In the genomic region with DNA sequence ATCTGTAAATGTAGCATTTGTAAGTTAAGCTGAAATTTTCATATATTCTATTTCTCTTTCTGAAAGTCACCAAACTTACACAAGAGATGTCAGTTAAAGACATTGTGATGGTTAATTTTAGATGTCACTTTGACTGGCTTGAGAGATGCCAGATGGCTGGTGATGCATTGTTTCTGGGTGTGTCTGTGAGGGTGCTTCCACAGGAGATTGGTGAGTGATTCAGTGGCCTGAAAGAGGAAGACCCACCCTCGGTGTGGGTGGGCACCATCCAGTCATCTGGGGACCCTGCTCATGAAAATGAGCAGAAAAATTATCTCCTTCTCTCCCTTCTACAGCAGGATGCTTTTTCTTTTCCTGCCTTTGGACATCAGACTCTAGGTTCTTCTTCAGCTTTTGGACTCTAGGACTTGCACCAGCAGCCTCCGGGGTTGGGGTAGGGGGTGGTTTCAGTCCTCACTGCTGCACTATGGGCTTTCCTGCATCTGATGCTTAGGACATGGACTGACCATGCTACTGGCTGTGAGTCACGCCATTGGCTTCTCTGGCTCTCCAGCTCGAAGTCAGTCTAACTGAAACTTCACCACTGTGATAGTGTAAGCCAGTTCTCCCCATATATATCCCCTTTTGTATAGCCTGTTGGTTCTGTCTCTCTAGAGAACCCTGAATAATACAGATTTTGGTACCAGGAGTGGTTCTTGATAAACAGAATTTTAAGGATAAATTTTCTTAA, we compare ENCODE assay signal across 11 cellular contexts. TPM values are rescaled to one million over a fixed set of nuclear protein-coding genes. Genes with fewer than 3 reads are reported as not detected.
DNase-seq lines count a peak whose midpoint lies in the region; ATAC-seq, FAIRE-seq and TF ChIP-seq lines count a peak whose summit lies in the region.
"Had no signal": no experiment of that assay in that cellular context is flagged by ENCODE, and none has a peak within 500 bp of the region (broad histone marks: within the 10 kb centered on the region; RNA-seq: fewer than 3 reads in every experiment).

No MANE protein-coding gene starts in this region.

- TF ChIP-seq EP300 in HepG2 (IDR thresholded peaks at IDR 0.05; ENCODE audit: low read depth in 2 of 2, low read length in 2 of 2) (no peak), HepG2 (CRISPR knock-in tag; IDR thresholded peaks at IDR 0.05; ENCODE audit: borderline replicate concordance) (no peak), SK-N-SH (IDR thresholded peaks at IDR 0.05; ENCODE audit: borderline replicate concordance in 1 of 2, low read depth in 1 of 2, low read length in 1 of 2) (peak in 1 of 2 experiments; percentile 5; a peak in 1 of 4 replicates)

- no peaks in the 10 kb centered on the region for H4K20me1 ChIP-seq in HepG2 (ENCODE audit: insufficient read depth, low read length)
- H4K20me1 ChIP-seq in SK-N-SH (ENCODE audit: insufficient read depth): no peaks in the 10 kb centered on the region

- no peak for TF ChIP-seq CTCF in HepG2 (CRISPR knock-in tag; IDR thresholded peaks at IDR 0.05)
- TF ChIP-seq CTCF in right lobe of liver (IDR thresholded peaks at IDR 0.05): no peak
- no peak for TF ChIP-seq CTCF in SK-N-SH (IDR thresholded peaks at IDR 0.05)
- TF ChIP-seq CTCF in vagina (IDR thresholded peaks at IDR 0.05): no peak

- H3K36me3 ChIP-seq in HepG2 (replicated peaks in 1 of 2; ENCODE audit: control insufficient read depth in 1 of 2, insufficient read depth in 2 of 2, low read length in 2 of 2): no peaks in the 10 kb centered on the region
- no peaks in the 10 kb centered on the region for H3K36me3 ChIP-seq in right lobe of liver
- H3K36me3 ChIP-seq in SK-N-SH (replicated peaks in 1 of 2; ENCODE audit: control insufficient read depth in 1 of 2, insufficient read depth in 2 of 2, low read length in 1 of 2): no peaks in the 10 kb centered on the region
- H3K36me3 ChIP-seq in vagina: no peaks in the 10 kb centered on the region

- CTCF ChIA-PET in HepG2 (lab: Yijun Ruan, JAX; ENCODE audit: low intra/inter-chr PET ratio, low total read pairs) (interaction anchor here (2.8 kb wide), 1 partner anchor 149 kb away, joined by 21 read pairs; no protein-coding TSS in a partner anchor), SK-N-SH (lab: Yijun Ruan, JAX) (interaction anchor here (0.6 kb wide), 1 partner anchor 97 kb away, joined by 3 read pairs; no protein-coding TSS in a partner anchor)

- whole genome bisulfite sequencing in HepG2 (ENCODE audit: low lambda C conversion rate): 8% methylated on average over 3 of the region's 4 CpGs
- 67% methylated on average over 4 of the region's 4 CpGs for WGBS in right lobe of liver (ENCODE audit: insufficient coverage, low coverage, low lambda C conversion rate, missing lambda C conversion rate)
- WGBS in SK-N-SH (ENCODE audit: low lambda C conversion rate): 9% methylated on average over 4 of the region's 4 CpGs

- BruUV-seq in HepG2 (replicated peaks; lab: Mats Ljungman, UMichigan): no TSS peak

- H3K27me3 ChIP-seq in HepG2 (ENCODE audit: control insufficient read depth in 1 of 2, insufficient read depth in 2 of 2, low read length in 2 of 2) (no peaks in the 10 kb centered on the region; a peak in 1 of 5 replicates), right lobe of liver (no peaks in the 10 kb centered on the region), SK-N-SH (ENCODE audit: insufficient read depth) (no peaks in the 10 kb centered on the region), vagina (no peaks in the 10 kb centered on the region)

- POLR2A ChIA-PET in HepG2 (lab: Yijun Ruan, JAX): no interaction called here
- POLR2A ChIA-PET in SK-N-SH (lab: Yijun Ruan, JAX): no interaction called here

- no peak for FAIRE-seq in HepG2 (lab: Jason Lieb, UNC)

- H3K9me3 ChIP-seq in HepG2 (ENCODE audit: low read length) (no peaks in the 10 kb centered on the region), right lobe of liver (no peaks in the 10 kb centered on the region), SK-N-SH (no peaks in the 10 kb centered on the region), vagina (no peaks in the 10 kb centered on the region)

- intact Hi-C loops in HepG2 (cut with micrococcal nuclease; ENCODE audit: unreplicated experiment) (loop anchor here (10.0 kb wide), 1 partner anchor 359 kb away; no protein-coding TSS in a partner anchor), right lobe of liver (cut with DNase I) (loop anchor here (10.0 kb wide), 1 partner anchor 149 kb away; the partner anchor contains the start of gene ART4 (in 2 of the 2)), vagina (cut with DNase I) (no loop called here)

- H3K4me1 ChIP-seq in HepG2 (ENCODE audit: insufficient read depth, low read length) (no peaks in the 10 kb centered on the region), right lobe of liver (no peaks in the 10 kb centered on the region), SK-N-SH (ENCODE audit: control insufficient read depth in 1 of 2, insufficient read depth in 2 of 2, low read depth in 1 of 2, low read length in 1 of 2) (peaks cover 0 to 11% of the 10 kb centered on the region in 2 experiments), vagina (peaks cover 11% of the 10 kb centered on the region)

- H3K9me2 ChIP-seq in SK-N-SH: no peaks in the 10 kb centered on the region

- in situ Hi-C loops in HepG2 (cut with HindIII; ENCODE audit: extremely low pct_ligation_motif_present, low pct_unique_long_range_greater_than_20kb): no loop called here

- H2AFZ ChIP-seq in HepG2 (ENCODE audit: low read length) (no peak overlapping the region), SK-N-SH (ENCODE audit: low read depth) (peak overlapping the region; percentile 76; the same call in 1 of the 2 replicates)

- H3K4me2 ChIP-seq in HepG2 (ENCODE audit: low read depth, low read length) (no peak overlapping the region), SK-N-SH (peak overlapping the region; percentile 26)

- TF ChIP-seq RAD21 in HepG2 (CRISPR knock-in tag; IDR thresholded peaks at IDR 0.05) (no peak), SK-N-SH (IDR thresholded peaks at IDR 0.05; ENCODE audit: low read length) (no peak)

- ATAC-seq in HepG2 (peak; percentile 36; the same call in 1 of the 3 replicates), right lobe of liver (no peak)

- DNase-seq in HepG2 (ENCODE audit: low spot score) (no peak), right lobe of liver (no peak), SK-N-SH (no peak), glomerular visceral epithelial cell (ENCODE audit: extremely low spot score) (peak; percentile 5), vagina (ENCODE audit: extremely low spot score in 2 of 2) (no peak), NCI-H774 (lab: John Stamatoyannopoulos, UW) (no peak), substantia nigra (lab: John Stamatoyannopoulos, UW) (no peak), NCI-H2196 (lab: John Stamatoyannopoulos, UW; ENCODE audit: unreplicated experiment) (no peak)

- no peak overlapping the region for H3K27ac ChIP-seq in HepG2 (ENCODE audit: extremely low read length, insufficient read depth, low read length)
- no peak overlapping the region for H3K27ac ChIP-seq in right lobe of liver
- peak overlapping the region; percentile 55 to 57; a peak in 3 of 4 replicates for H3K27ac ChIP-seq in SK-N-SH (ENCODE audit: low read depth in 2 of 2, low read length in 1 of 2)
- peak overlapping the region; percentile 3 for H3K27ac ChIP-seq in vagina
- no peak overlapping the region for H3K27ac ChIP-seq in substantia nigra (ENCODE audit: low read depth, low read length, poor library complexity, severe bottlenecking)

- H3F3A ChIP-seq in SK-N-SH (replicated peaks; ENCODE audit: insufficient read depth): peaks cover 26% of the 10 kb centered on the region

- H3K4me3 ChIP-seq in HepG2 (replicated peaks in 1 of 3; ENCODE audit: insufficient read depth in 1 of 3, low read depth in 2 of 3, low read length in 3 of 3): no peak overlapping the region
- H3K4me3 ChIP-seq in right lobe of liver: no peak overlapping the region
- H3K4me3 ChIP-seq in SK-N-SH (ENCODE audit: low read depth in 2 of 2, low read length in 1 of 2): no peak overlapping the region
- H3K4me3 ChIP-seq in vagina: no peak overlapping the region

- no peaks in the 10 kb centered on the region for H3K79me2 ChIP-seq in HepG2 (ENCODE audit: insufficient read depth, low read length)
- no peaks in the 10 kb centered on the region for H3K79me2 ChIP-seq in SK-N-SH (ENCODE audit: insufficient read depth)

- H3K9ac ChIP-seq in HepG2 (ENCODE audit: insufficient read depth, low read depth, low read length) (no peak overlapping the region), SK-N-SH (peak overlapping the region; percentile 2; the same call in 1 of the 2 replicates)

- TF ChIP-seq POLR2A in HepG2 (IDR thresholded peaks at IDR 0.05; ENCODE audit: insufficient read depth in 1 of 2, low read depth in 2 of 2, low read length in 2 of 2) (no peak), right lobe of liver (IDR thresholded peaks at IDR 0.05) (no peak), vagina (IDR thresholded peaks at IDR 0.05) (no peak)

RNA-seq across cellular contexts. Expression of gene PDE6H, which starts 20.9 kb away (rescaled TPM):
- total RNA-seq in HepG2 (2016; rRNA removed; fragmentation: Illumina TruSeq; extraction: Trizol): not detected in 2 replicates
- not detected in 2 replicates for total RNA-seq in HepG2 (2016; cell fraction: cytosol; rRNA removed; fragmentation: Illumina TruSeq; extraction: Trizol; ENCODE audit: low read depth)
- total RNA-seq in HepG2 (2016; cell fraction: insoluble cytoplasmic fraction; rRNA removed; fragmentation: Illumina TruSeq; extraction: Trizol): not detected in 2 replicates
- total RNA-seq in HepG2 (2016; cell fraction: membrane; rRNA removed; fragmentation: Illumina TruSeq; extraction: Trizol): not detected in 2 replicates
- total RNA-seq in HepG2 (2016; cell fraction: nucleus; rRNA removed; fragmentation: Illumina TruSeq; extraction: Trizol): not detected in 2 replicates
- polyA plus RNA-seq in HepG2 (2011; rRNA removed): not detected in 2 replicates
- not detected in 2 replicates for polyA plus RNA-seq in HepG2 (2011; cell fraction: cytosol; rRNA removed)
- not detected in 2 replicates for polyA plus RNA-seq in HepG2 (2011; cell fraction: nucleus; rRNA removed)
- not detected in 2 replicates for polyA plus RNA-seq in HepG2 (2012)
- not detected in 2 replicates for polyA plus RNA-seq in HepG2 (2016; cell fraction: cytosol; fragmentation: Illumina TruSeq; extraction: Trizol; ENCODE audit: low read depth)
- polyA plus RNA-seq in HepG2 (2016; cell fraction: insoluble cytoplasmic fraction; fragmentation: Illumina TruSeq; extraction: Trizol; ENCODE audit: low read depth): not detected in 2 replicates
- polyA plus RNA-seq in HepG2 (2016; cell fraction: membrane; fragmentation: Illumina TruSeq; extraction: Trizol; ENCODE audit: low read depth): not detected in 2 replicates
- polyA plus RNA-seq in HepG2 (2016; cell fraction: nucleus; fragmentation: Illumina TruSeq; extraction: Trizol; ENCODE audit: insufficient read depth, low read depth): not detected in 2 replicates
- not detected in 2 replicates for polyA minus RNA-seq in HepG2 (2011; rRNA and poly(A)+ RNA removed; ENCODE audit: low replicate concordance)
- not detected in 2 replicates for polyA minus RNA-seq in HepG2 (2011; cell fraction: cytosol; rRNA and poly(A)+ RNA removed)
- not detected in 2 replicates for polyA minus RNA-seq in HepG2 (2011; cell fraction: nucleus; rRNA and poly(A)+ RNA removed)
- total RNA-seq in right lobe of liver: not detected
- not detected in 2 replicates for polyA plus RNA-seq in SK-N-SH (2012; rRNA removed)
- not detected in 2 replicates for polyA plus RNA-seq in SK-N-SH (2012; cell fraction: cytosol; rRNA removed)
- 0.10 TPM in 1 of 2 replicates, not detected in the other for polyA plus RNA-seq in SK-N-SH (2012; cell fraction: nucleus; rRNA removed)
- total RNA-seq in vagina: not detected
- total RNA-seq: HT-29, pulmonary artery endothelial cell had no signal
- polyA plus RNA-seq: thymus had no signal

RNA-seq across cellular contexts. Expression of gene ARHGDIB, which starts 32.3 kb away (rescaled TPM):
- total RNA-seq in HepG2 (2016; rRNA removed; fragmentation: Illumina TruSeq; extraction: Trizol) (0.11 and 0.28 TPM in 2 replicates), right lobe of liver (10 to 100 TPM; 17.2 to 58.1 (median 31.9) TPM), vagina (153 TPM)
- not detected in 2 replicates for total RNA-seq in HepG2 (2016; cell fraction: cytosol; rRNA removed; fragmentation: Illumina TruSeq; extraction: Trizol; ENCODE audit: low read depth)
- 0.30 and 0.48 TPM in 2 replicates for total RNA-seq in HepG2 (2016; cell fraction: insoluble cytoplasmic fraction; rRNA removed; fragmentation: Illumina TruSeq; extraction: Trizol)
- 0.17 TPM in 1 of 2 replicates, not detected in the other for total RNA-seq in HepG2 (2016; cell fraction: membrane; rRNA removed; fragmentation: Illumina TruSeq; extraction: Trizol)
- not detected in 2 replicates for total RNA-seq in HepG2 (2016; cell fraction: nucleus; rRNA removed; fragmentation: Illumina TruSeq; extraction: Trizol)
- polyA plus RNA-seq in HepG2 (2011; rRNA removed) (0.87 and 0.88 TPM in 2 replicates), SK-N-SH (2012; rRNA removed) (362 and 393 TPM in 2 replicates)
- 0.55 and 1.0 TPM in 2 replicates for polyA plus RNA-seq in HepG2 (2011; cell fraction: cytosol; rRNA removed)
- 0.52 and 0.53 TPM in 2 replicates for polyA plus RNA-seq in HepG2 (2011; cell fraction: nucleus; rRNA removed)
- 0.36 TPM in 1 of 2 replicates, not detected in the other for polyA plus RNA-seq in HepG2 (2012)
- not detected in 2 replicates for polyA plus RNA-seq in HepG2 (2016; cell fraction: cytosol; fragmentation: Illumina TruSeq; extraction: Trizol; ENCODE audit: low read depth)
- 0.28 and 0.43 TPM in 2 replicates for polyA plus RNA-seq in HepG2 (2016; cell fraction: insoluble cytoplasmic fraction; fragmentation: Illumina TruSeq; extraction: Trizol; ENCODE audit: low read depth)
- 0.27 and 0.32 TPM in 2 replicates for polyA plus RNA-seq in HepG2 (2016; cell fraction: membrane; fragmentation: Illumina TruSeq; extraction: Trizol; ENCODE audit: low read depth)
- polyA plus RNA-seq in HepG2 (2016; cell fraction: nucleus; fragmentation: Illumina TruSeq; extraction: Trizol; ENCODE audit: insufficient read depth, low read depth): 0.47 TPM in 1 of 2 replicates, not detected in the other
- 4.0 and 4.8 TPM in 2 replicates for polyA minus RNA-seq in HepG2 (2011; rRNA and poly(A)+ RNA removed; ENCODE audit: low replicate concordance)
- polyA minus RNA-seq in HepG2 (2011; cell fraction: cytosol; rRNA and poly(A)+ RNA removed): not detected in 2 replicates
- polyA minus RNA-seq in HepG2 (2011; cell fraction: nucleus; rRNA and poly(A)+ RNA removed): 0.62 TPM in 1 of 2 replicates, not detected in the other
- polyA plus RNA-seq in SK-N-SH (2012; cell fraction: cytosol; rRNA removed): 353 and 368 TPM in 2 replicates
- polyA plus RNA-seq in SK-N-SH (2012; cell fraction: nucleus; rRNA removed): 212 and 243 TPM in 2 replicates

RNA-seq across cellular contexts. Expression of gene ERP27, which starts 55.4 kb away (rescaled TPM):
- total RNA-seq in HepG2 (2016; rRNA removed; fragmentation: Illumina TruSeq; extraction: Trizol) (5.1 and 6.6 TPM in 2 replicates), right lobe of liver (1 to 10 TPM in 1 of 6 experiments, under 1 TPM in 3, not detected in 2; 0.26 to 1.0 (median 0.39) TPM), vagina (2.2 TPM)
- total RNA-seq in HepG2 (2016; cell fraction: cytosol; rRNA removed; fragmentation: Illumina TruSeq; extraction: Trizol; ENCODE audit: low read depth): 1.5 and 2.2 TPM in 2 replicates
- 4.6 and 8.4 TPM in 2 replicates for total RNA-seq in HepG2 (2016; cell fraction: insoluble cytoplasmic fraction; rRNA removed; fragmentation: Illumina TruSeq; extraction: Trizol)
- 3.1 and 3.6 TPM in 2 replicates for total RNA-seq in HepG2 (2016; cell fraction: membrane; rRNA removed; fragmentation: Illumina TruSeq; extraction: Trizol)
- total RNA-seq in HepG2 (2016; cell fraction: nucleus; rRNA removed; fragmentation: Illumina TruSeq; extraction: Trizol): 7.5 and 8.3 TPM in 2 replicates
- polyA plus RNA-seq in HepG2 (2011; rRNA removed) (1.6 and 1.8 TPM in 2 replicates), SK-N-SH (2012; rRNA removed) (0.64 and 1.1 TPM in 2 replicates)
- polyA plus RNA-seq in HepG2 (2011; cell fraction: cytosol; rRNA removed): 1.2 and 1.8 TPM in 2 replicates
- polyA plus RNA-seq in HepG2 (2011; cell fraction: nucleus; rRNA removed): 0.34 and 0.36 TPM in 2 replicates
- 0.33 and 0.59 TPM in 2 replicates for polyA plus RNA-seq in HepG2 (2012)
- polyA plus RNA-seq in HepG2 (2016; cell fraction: cytosol; fragmentation: Illumina TruSeq; extraction: Trizol; ENCODE audit: low read depth): 2.1 and 3.6 TPM in 2 replicates
- polyA plus RNA-seq in HepG2 (2016; cell fraction: insoluble cytoplasmic fraction; fragmentation: Illumina TruSeq; extraction: Trizol; ENCODE audit: low read depth): 5.1 and 6.0 TPM in 2 replicates
- polyA plus RNA-seq in HepG2 (2016; cell fraction: membrane; fragmentation: Illumina TruSeq; extraction: Trizol; ENCODE audit: low read depth): 2.4 and 3.7 TPM in 2 replicates
- polyA plus RNA-seq in HepG2 (2016; cell fraction: nucleus; fragmentation: Illumina TruSeq; extraction: Trizol; ENCODE audit: insufficient read depth, low read depth): 11.6 and 13.9 TPM in 2 replicates
- polyA minus RNA-seq in HepG2 (2011; rRNA and poly(A)+ RNA removed; ENCODE audit: low replicate concordance): 0.92 TPM in 1 of 2 replicates, not detected in the other
- polyA minus RNA-seq in HepG2 (2011; cell fraction: cytosol; rRNA and poly(A)+ RNA removed): 0.35 and 0.59 TPM in 2 replicates
- polyA minus RNA-seq in HepG2 (2011; cell fraction: nucleus; rRNA and poly(A)+ RNA removed): 0.52 and 0.87 TPM in 2 replicates
- 1.2 and 1.7 TPM in 2 replicates for polyA plus RNA-seq in SK-N-SH (2012; cell fraction: cytosol; rRNA removed)
- 0.22 and 0.58 TPM in 2 replicates for polyA plus RNA-seq in SK-N-SH (2012; cell fraction: nucleus; rRNA removed)

Comparison
In these comparisons a context has a peak if more than half of its experiments do, and no peak if none do; other contexts are left out.
1. RNA of gene ARHGDIB, which starts 32.3 kb away (total RNA-seq): 153 TPM in vagina (single experiment) and 17.2 to 58.1 TPM in right lobe of liver; 0.11 to 0.48 TPM in HepG2; every median in the first group is over 10 times any median in the second.
2. H3K27ac ChIP-seq: peak in SK-N-SH (2 of 2) and vagina (single experiment); none in HepG2 (single experiment), right lobe of liver (0 of 3) and substantia nigra (single experiment).
3. Of the 25 proteins assayed by ChIP-seq in both HepG2 and SK-N-SH: peak only in HepG2: none; only in SK-N-SH: FOSL2, JUND, MAX, PBX3, TAF1 and TCF12; in both: none; in neither: 18; mixed calls (peak in some experiments, not most) for 1.